In genomic region chr5:55578771-55579170, GRCh38 we compare ENCODE assay signal across 19 cellular contexts. TPM values are rescaled to one million over a fixed set of nuclear protein-coding genes. Genes with fewer than 3 reads are reported as not detected.
A peak's percentile ranks its signal among the peaks of the same experiment; 100 is the strongest.
DNase-seq lines count a peak whose midpoint lies in the region; ATAC-seq and TF ChIP-seq lines count a peak whose summit lies in the region.
"Had no signal": no experiment of that assay in that cellular context is flagged by ENCODE, and none has a peak within 500 bp of the region (broad histone marks: within the 10 kb centered on the region; RNA-seq: fewer than 3 reads in every experiment).

No MANE protein-coding gene starts in this region.

- H3K27ac Mint-ChIP-seq in GM23338 = no peak overlapping the region
- peak overlapping the region; percentile 79 for H3K27ac Mint-ChIP-seq in activated T-helper 2 cell treated with anti-CD3 and anti-CD28 coated beads, Interferon-gamma antibody, Interleukin-2, Interleukin-4, amounts not matched to agents 10 μg/mL and 5 μg/mL and 100 μg/mL, durations not matched to agents 14 hours and 24 hours and 36 hours
- no peak overlapping the region for H3K27ac Mint-ChIP-seq in glutamatergic neuron (ENCODE audit: unreplicated experiment)

- H3K14ac ChIP-seq in trophoblast cell (ENCODE audit: low read length) = no peak overlapping the region

- H3K9me3 ChIP-seq in heart left ventricle (no peaks in the 10 kb centered on the region), trophoblast cell (ENCODE audit: insufficient read depth, low read depth, low read length) (no peaks in the 10 kb centered on the region)
- H3K9me3 ChIP-seq: Caco-2, esophagus squamous epithelium, lower lobe of right lung had no signal

- H3K79me2 ChIP-seq in GM23338 (replicated peaks; ENCODE audit: insufficient read depth) (no peaks in the 10 kb centered on the region), trophoblast cell (ENCODE audit: control insufficient read depth, insufficient read depth, low read length, poor library complexity) (no peaks in the 10 kb centered on the region)

- H4K8ac ChIP-seq in trophoblast cell (ENCODE audit: low read depth, low read length) = no peak overlapping the region

- H3K36me3 Mint-ChIP-seq in GM23338 (ENCODE audit: low read depth) = no peaks in the 10 kb centered on the region
- H3K36me3 Mint-ChIP-seq in activated T-helper 2 cell treated with anti-CD3 and anti-CD28 coated beads, Interferon-gamma antibody, Interleukin-2, Interleukin-4, amounts not matched to agents 10 μg/mL and 5 μg/mL and 100 μg/mL, durations not matched to agents 14 hours and 24 hours and 36 hours (ENCODE audit: low read depth) = peaks cover 8% of the 10 kb centered on the region
- H3K36me3 Mint-ChIP-seq in glutamatergic neuron (ENCODE audit: unreplicated experiment) = no peaks in the 10 kb centered on the region

- H3F3A ChIP-seq in GM23338 (replicated peaks; ENCODE audit: low read depth) = no peaks in the 10 kb centered on the region

- H4K91ac ChIP-seq in trophoblast cell (ENCODE audit: low read depth, low read length) = peak overlapping the region; percentile 94

- H3K4me3 Mint-ChIP-seq in GM23338 = no peak overlapping the region
- H3K4me3 Mint-ChIP-seq in activated T-helper 2 cell treated with anti-CD3 and anti-CD28 coated beads, Interferon-gamma antibody, Interleukin-2, Interleukin-4, amounts not matched to agents 10 μg/mL and 5 μg/mL and 100 μg/mL, durations not matched to agents 14 hours and 24 hours and 36 hours (ENCODE audit: low read depth) = peak overlapping the region; percentile 38
- no peak overlapping the region for H3K4me3 Mint-ChIP-seq in glutamatergic neuron (ENCODE audit: unreplicated experiment)
- H3K4me3 Mint-ChIP-seq: naive thymus-derived CD8-positive, alpha-beta T cell had no signal

- TF ChIP-seq POLR2A in heart left ventricle (IDR thresholded peaks at IDR 0.05) = no peak

- peak; percentile 33; the same call in 2 of the 3 replicates for ATAC-seq in GM23338
- peak; percentile 81 to 88 (median 86) for ATAC-seq in heart left ventricle
- no peak for ATAC-seq in HG02981 (IDR thresholded peaks at IDR 0.05; ENCODE audit: unreplicated experiment)
- ATAC-seq: GM12878; lower lobe of right lung; naive thymus-derived CD8-positive, alpha-beta T cell had no signal

- H3K27me3 ChIP-seq in GM23338 (ENCODE audit: insufficient read depth) (no peaks in the 10 kb centered on the region), heart left ventricle (no peaks in the 10 kb centered on the region), trophoblast cell (ENCODE audit: insufficient read depth, low read length) (no peaks in the 10 kb centered on the region)
- H3K27me3 ChIP-seq: dorsolateral prefrontal cortex, esophagus squamous epithelium had no signal

- DNase-seq in GM23338 (ENCODE audit: low spot score) (no peak), heart left ventricle (peak in 1 of 5 donors; percentile 37), trophoblast cell (peak; percentile 23 to 75), glutamatergic neuron (no peak), hippocampal formation (lab: John Stamatoyannopoulos, UW) (no peak)
- DNase-seq in activated T-helper 2 cell treated with anti-CD3 and anti-CD28 coated beads, Interferon-gamma antibody, Interleukin-2, Interleukin-4, amounts not matched to agents 10 μg/mL and 5 μg/mL and 100 μg/mL, durations not matched to agents 14 hours and 24 hours and 36 hours (ENCODE audit: low spot score) = no peak
- no peak for DNase-seq in activated CD4-positive, alpha-beta T cell treated with anti-CD3 and anti-CD28 coated beads for 4 hours
- DNase-seq: activated CD4-positive, CD25-positive, alpha-beta regulatory T cell treated with anti-CD3 and anti-CD28 coated beads, Interleukin-2, amount 50 U/mL, for 72 hours; activated gamma-delta T cell; Caco-2; dorsolateral prefrontal cortex; esophagus squamous epithelium; lower lobe of right lung; naive thymus-derived CD8-positive, alpha-beta T cell; NCI-H1417 treated with DMSO at 0.1 percent for 48 hours; NCI-H345; SHP77 had no signal

- no peak overlapping the region for H3K4ac ChIP-seq in trophoblast cell (ENCODE audit: low read depth, low read length)

- H3K4me2 ChIP-seq in GM23338 (no peak overlapping the region), trophoblast cell (ENCODE audit: low read length) (no peak overlapping the region)

- no peak overlapping the region for H3K9ac ChIP-seq in trophoblast cell (ENCODE audit: low read length)

- no peak overlapping the region for H2BK5ac ChIP-seq in trophoblast cell (ENCODE audit: low read depth, low read length, poor library complexity)

- H2BK12ac ChIP-seq in trophoblast cell (ENCODE audit: low read length) = no peak overlapping the region

- intact Hi-C loops in activated T-helper 2 cell treated with anti-CD3 and anti-CD28 coated beads, Interferon-gamma antibody, Interleukin-2, Interleukin-4, amounts not matched to agents 10 μg/mL and 5 μg/mL and 100 μg/mL, durations not matched to agents 14 hours and 24 hours and 36 hours (cut with micrococcal nuclease) = no loop called here
- intact Hi-C loops in heart left ventricle (cut with DNase I) = loop anchor here in 5 of 10 donors (2.0 to 5.0 kb wide), 3 partner anchors 22 to 46 kb away; partner anchors contain the start of gene PLPP1 (in 1 of the 5)

- peaks cover 40% of the 10 kb centered on the region for H3K79me1 ChIP-seq in trophoblast cell (ENCODE audit: low read length)

- no peak overlapping the region for H3K18ac ChIP-seq in trophoblast cell (ENCODE audit: low read length)

- H3K9me2 ChIP-seq in GM23338 (ENCODE audit: insufficient read depth) = no peaks in the 10 kb centered on the region

- peaks cover 3% of the 10 kb centered on the region for H3K27me3 Mint-ChIP-seq in GM23338 (ENCODE audit: insufficient read depth, low read depth, poor library complexity)
- H3K27me3 Mint-ChIP-seq in activated T-helper 2 cell treated with anti-CD3 and anti-CD28 coated beads, Interferon-gamma antibody, Interleukin-2, Interleukin-4, amounts not matched to agents 10 μg/mL and 5 μg/mL and 100 μg/mL, durations not matched to agents 14 hours and 24 hours and 36 hours (ENCODE audit: low read depth) = no peaks in the 10 kb centered on the region
- no peaks in the 10 kb centered on the region for H3K27me3 Mint-ChIP-seq in glutamatergic neuron (ENCODE audit: unreplicated experiment)

- no peak overlapping the region for H2BK120ac ChIP-seq in trophoblast cell (ENCODE audit: insufficient read depth, low read length, poor library complexity)

- H3K36me3 ChIP-seq in GM23338 (ENCODE audit: insufficient read depth) = no peaks in the 10 kb centered on the region
- no peaks in the 10 kb centered on the region for H3K36me3 ChIP-seq in heart left ventricle
- H3K36me3 ChIP-seq in trophoblast cell (ENCODE audit: control insufficient read depth in 1 of 2, insufficient read depth in 2 of 2, low read length in 2 of 2) = no peaks in the 10 kb centered on the region
- H3K36me3 ChIP-seq: esophagus squamous epithelium, lower lobe of right lung had no signal

- no peaks in the 10 kb centered on the region for H4K20me1 ChIP-seq in GM23338 (replicated peaks; ENCODE audit: insufficient read depth)

- H3K4me1 ChIP-seq in GM23338 (ENCODE audit: insufficient read depth) = peaks cover 36% of the 10 kb centered on the region
- peaks cover 6 to 62% (median 51%) of the 10 kb centered on the region in 12 donors for H3K4me1 ChIP-seq in heart left ventricle
- peaks cover 8 to 12% of the 10 kb centered on the region in 2 experiments for H3K4me1 ChIP-seq in trophoblast cell (ENCODE audit: control insufficient read depth in 1 of 2, insufficient read depth in 2 of 2, low read length in 2 of 2)

- H3K23ac ChIP-seq in trophoblast cell (ENCODE audit: low read length) = no peak overlapping the region

- H3K4me1 Mint-ChIP-seq in GM23338 (peaks cover 24% of the 10 kb centered on the region), glutamatergic neuron (ENCODE audit: low read depth, unreplicated experiment) (no peaks in the 10 kb centered on the region)
- peaks cover 56% of the 10 kb centered on the region for H3K4me1 Mint-ChIP-seq in activated T-helper 2 cell treated with anti-CD3 and anti-CD28 coated beads, Interferon-gamma antibody, Interleukin-2, Interleukin-4, amounts not matched to agents 10 μg/mL and 5 μg/mL and 100 μg/mL, durations not matched to agents 14 hours and 24 hours and 36 hours (ENCODE audit: low read depth)

- H3K9me3 Mint-ChIP-seq in GM23338 (no peaks in the 10 kb centered on the region), glutamatergic neuron (ENCODE audit: unreplicated experiment) (no peaks in the 10 kb centered on the region)
- no peaks in the 10 kb centered on the region for H3K9me3 Mint-ChIP-seq in activated T-helper 2 cell treated with anti-CD3 and anti-CD28 coated beads, Interferon-gamma antibody, Interleukin-2, Interleukin-4, amounts not matched to agents 10 μg/mL and 5 μg/mL and 100 μg/mL, durations not matched to agents 14 hours and 24 hours and 36 hours
- H3K9me3 Mint-ChIP-seq: naive thymus-derived CD8-positive, alpha-beta T cell had no signal

- H4K12ac ChIP-seq in trophoblast cell (ENCODE audit: low read depth, low read length) = no peak overlapping the region

- H3K27ac ChIP-seq in GM23338 (ENCODE audit: low read depth) (no peak overlapping the region), heart left ventricle (peak overlapping the region in 11 of 12 donors; percentile 73 to 90 (median 83)), trophoblast cell (ENCODE audit: low read depth, low read length) (peak overlapping the region; percentile 95)
- H3K27ac ChIP-seq: dorsolateral prefrontal cortex, lower lobe of right lung had no signal

- TF ChIP-seq CTCF in GM23338 (conservative IDR thresholded peaks at IDR 0.05; ENCODE audit: low read depth in 2 of 2) (no peak), heart left ventricle (IDR thresholded peaks at IDR 0.05) (no peak), glutamatergic neuron (IDR thresholded peaks at IDR 0.05; ENCODE audit: partially characterized antibody, unreplicated experiment) (no peak)

- H3K4me3 ChIP-seq in GM23338 (no peak overlapping the region), heart left ventricle (no peak overlapping the region), trophoblast cell (ENCODE audit: low read depth, low read length) (no peak overlapping the region)
- H3K4me3 ChIP-seq: dorsolateral prefrontal cortex, esophagus squamous epithelium, GM12878, lower lobe of right lung had no signal

- no peak overlapping the region for H2AK5ac ChIP-seq in trophoblast cell (ENCODE audit: low read length)

- H2AFZ ChIP-seq in GM23338 (no peak overlapping the region), trophoblast cell (ENCODE audit: insufficient read depth, low read length, poor library complexity) (no peak overlapping the region)

RNA-seq across cellular contexts. Expression of gene PLPP1, which starts 44.0 kb away (rescaled TPM):
- 92.0 and 97.1 TPM in 2 replicates for total RNA-seq in GM23338 (2014; rRNA removed; shearing (Covaris generic))
- polyA plus RNA-seq in GM23338 (2016; fragmentation: Nextera tagmentation; extraction: Ambion mirVana) = 39.1 and 42.1 TPM in 2 replicates
- total RNA-seq in activated T-helper 2 cell treated with anti-CD3 and anti-CD28 coated beads, Interferon-gamma antibody, Interleukin-2, Interleukin-4, amounts not matched to agents 10 μg/mL and 5 μg/mL and 100 μg/mL, durations not matched to agents 14 hours and 24 hours and 36 hours = 49.6 and 52.1 TPM in 2 replicates
- 100 to 1,000 TPM in 3 of 9 donors, 10 to 100 TPM in 6; 65.0 to 223 (median 81.5) TPM for total RNA-seq in heart left ventricle
- 100 to 1,000 TPM in 1 of 2 donors, 10 to 100 TPM in 1; 64.9 to 110 TPM for polyA plus RNA-seq in heart left ventricle
- polyA plus RNA-seq in trophoblast cell (2013) = 87.5 and 92.7 TPM in 2 replicates
- 17.4 TPM for total RNA-seq in glutamatergic neuron (ENCODE audit: unreplicated experiment)

Comparison
In these comparisons a context has a peak if more than half of its experiments do, and no peak if none do; other contexts are left out.
1. DNase-seq: peak in trophoblast cell (2 of 2); none in GM23338 (single experiment), activated T-helper 2 cell treated with anti-CD3 and anti-CD28 coated beads, Interferon-gamma antibody, Interleukin-2, Interleukin-4, amounts not matched to agents 10 μg/mL and 5 μg/mL and 100 μg/mL, durations not matched to agents 14 hours and 24 hours and 36 hours (single experiment), activated CD4-positive, alpha-beta T cell treated with anti-CD3 and anti-CD28 coated beads for 4 hours (0 of 2), glutamatergic neuron (single experiment) and hippocampal formation (0 of 2).